In the genomic region with DNA sequence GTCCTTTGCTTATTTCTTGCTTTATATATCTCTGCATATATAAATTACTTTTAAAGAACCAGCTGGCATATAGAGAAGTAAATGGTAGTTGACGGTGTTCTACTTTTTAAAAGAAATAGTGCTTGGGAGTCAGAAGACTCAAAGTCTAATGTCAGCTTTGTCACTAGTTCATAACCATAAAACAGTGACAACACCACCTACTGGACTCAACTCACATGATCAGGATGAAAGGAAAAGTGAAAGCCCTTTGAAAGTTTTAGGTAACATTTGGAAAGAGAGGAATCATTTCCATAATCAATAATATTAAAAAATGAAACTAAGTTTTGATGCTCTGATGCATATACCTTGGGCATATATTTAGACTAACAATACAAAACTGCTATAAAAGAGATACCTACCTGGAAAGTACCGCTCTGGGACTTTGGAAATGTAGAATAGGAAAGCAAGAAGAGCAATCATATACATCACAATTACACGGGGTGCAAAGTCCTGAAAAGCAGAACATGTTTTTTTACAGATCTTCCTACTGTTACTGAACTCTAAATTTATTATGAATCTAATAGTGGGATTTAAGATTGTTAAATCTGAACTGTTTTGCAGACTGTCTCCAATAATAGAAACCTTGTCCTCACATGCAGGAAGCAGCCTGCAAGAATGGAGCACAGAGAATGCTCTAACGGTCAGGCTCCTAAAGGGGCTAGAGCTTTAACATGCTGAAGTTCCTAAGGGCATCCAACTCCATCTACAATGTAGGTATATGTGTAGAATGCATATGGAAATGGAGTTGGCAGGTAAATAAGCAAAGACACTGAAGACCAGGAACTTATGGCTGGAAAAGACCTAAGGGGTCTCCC, we compare ENCODE assay signal across 13 cellular contexts. TPM values are rescaled to one million over a fixed set of nuclear protein-coding genes. Genes with fewer than 3 reads are reported as not detected.
DNase-seq lines count a peak whose midpoint lies in the region; ATAC-seq, FAIRE-seq and TF ChIP-seq lines count a peak whose summit lies in the region.
"Had no signal": no experiment of that assay in that cellular context is flagged by ENCODE, and none has a peak within 500 bp of the region (broad histone marks: within the 10 kb centered on the region; RNA-seq: fewer than 3 reads in every experiment).

No MANE protein-coding gene starts in this region.

- no peak overlapping the region for H3K4me3 ChIP-seq in HepG2 (replicated peaks in 1 of 3; ENCODE audit: insufficient read depth in 1 of 3, low read depth in 2 of 3, low read length in 3 of 3)
- H3K4me3 ChIP-seq: lower lobe of right lung had no signal

- 67% methylated on average over 4 of the region's 4 CpGs for WGBS in HepG2 (ENCODE audit: low lambda C conversion rate)

- intact Hi-C loops in HepG2 (cut with micrococcal nuclease; ENCODE audit: unreplicated experiment) = no loop called here

- H3K9me3 Mint-ChIP-seq in HFFc6 = no peaks in the 10 kb centered on the region
- H3K9me3 Mint-ChIP-seq: brain had no signal

- FAIRE-seq in HepG2 (lab: Jason Lieb, UNC) (peak; percentile 26), H54 (lab: Jason Lieb, UNC) (no peak)

- 0 out of 2 replicates have a peak, but pooled peaks cover 2% of the 10 kb centered on the region for H3K27me3 Mint-ChIP-seq in HFFc6 (ENCODE audit: insufficient read depth)
- H3K27me3 Mint-ChIP-seq in T-helper 17 cell = no peaks in the 10 kb centered on the region
- H3K27me3 Mint-ChIP-seq: brain had no signal

- no peak overlapping the region for H2AFZ ChIP-seq in HepG2 (ENCODE audit: low read length)

- H3K36me3 Mint-ChIP-seq in HFFc6 (ENCODE audit: low read depth) (0 out of 2 replicates have a peak, but pooled peaks cover 9% of the 10 kb centered on the region), T-helper 17 cell (ENCODE audit: low read depth) (peaks cover 13% of the 10 kb centered on the region)

- H3K4me1 Mint-ChIP-seq in HFFc6 (ENCODE audit: low read depth) = peaks cover 29% of the 10 kb centered on the region
- peaks cover 4% of the 10 kb centered on the region for H3K4me1 Mint-ChIP-seq in T-helper 17 cell

- H3K36me3 ChIP-seq in HepG2 (replicated peaks in 1 of 2; ENCODE audit: control insufficient read depth in 1 of 2, insufficient read depth in 2 of 2, low read length in 2 of 2) = peaks cover 0 to 2% of the 10 kb centered on the region in 2 experiments; a peak in 3 of 5 replicates

- H3K4me3 Mint-ChIP-seq in HFFc6 (no peak overlapping the region), T-helper 17 cell (no peak overlapping the region)
- H3K4me3 Mint-ChIP-seq: brain had no signal

- POLR2A ChIA-PET in HepG2 (lab: Yijun Ruan, JAX) = no interaction called here

- TF ChIP-seq POLR2A in HepG2 (IDR thresholded peaks at IDR 0.05; ENCODE audit: insufficient read depth in 1 of 2, low read depth in 2 of 2, low read length in 2 of 2) = no peak
- TF ChIP-seq POLR2A in H54 (IDR thresholded peaks at IDR 0.05; ENCODE audit: low read depth, low read length) = no peak

- H3K4me1 ChIP-seq in HepG2 (ENCODE audit: insufficient read depth, low read length) = no peaks in the 10 kb centered on the region
- H3K4me1 ChIP-seq: lower lobe of right lung had no signal

- DNase-seq in HFFc6 (no peak), HepG2 (ENCODE audit: low spot score) (peak; percentile 25), NCI-H446 treated with DMSO at 0.1 percent for 48 hours (lab: John Stamatoyannopoulos, UW) (no peak), T-helper 17 cell (no peak), H54 (ENCODE audit: insufficient read length, low spot score) (no peak)
- DNase-seq: activated CD8-positive, alpha-beta memory T cell treated with anti-CD3 and anti-CD28 coated beads, Interleukin-2, amount 50 U/mL, for 48 hours; lower lobe of right lung; NCI-H82; T-helper 1 cell had no signal

- no peak overlapping the region; the same call in 1 of the 2 replicates for H3K27ac Mint-ChIP-seq in HFFc6
- no peak overlapping the region for H3K27ac Mint-ChIP-seq in T-helper 17 cell
- H3K27ac Mint-ChIP-seq: brain had no signal

- CTCF ChIA-PET in HepG2 (lab: Yijun Ruan, JAX; ENCODE audit: low intra/inter-chr PET ratio, low total read pairs) = no interaction called here

- H3K9me3 ChIP-seq in HepG2 (ENCODE audit: low read length) (no peaks in the 10 kb centered on the region), T-helper 17 cell (ENCODE audit: control insufficient read depth, low read length, poor library complexity, severe bottlenecking) (no peaks in the 10 kb centered on the region)
- H3K9me3 ChIP-seq: lower lobe of right lung had no signal

- BruUV-seq in HepG2 (replicated peaks; lab: Mats Ljungman, UMichigan) = no TSS peak

- TF ChIP-seq CTCF in HFFc6 (IDR thresholded peaks at IDR 0.05) (peak; percentile 51), HepG2 (CRISPR knock-in tag; IDR thresholded peaks at IDR 0.05) (peak; percentile 44)

- no peak overlapping the region for H3K27ac ChIP-seq in HepG2 (ENCODE audit: extremely low read length, insufficient read depth, low read length)
- H3K27ac ChIP-seq: lower lobe of right lung had no signal

- in situ Hi-C loops in HepG2 (cut with HindIII; ENCODE audit: extremely low pct_ligation_motif_present, low pct_unique_long_range_greater_than_20kb) = no loop called here

- TF ChIP-seq EP300 in HepG2 (IDR thresholded peaks at IDR 0.05; ENCODE audit: low read depth in 2 of 2, low read length in 2 of 2) (no peak), HepG2 (CRISPR knock-in tag; IDR thresholded peaks at IDR 0.05; ENCODE audit: borderline replicate concordance) (no peak)

- no peak overlapping the region for H3K9ac ChIP-seq in HepG2 (ENCODE audit: insufficient read depth, low read depth, low read length)

- no peaks in the 10 kb centered on the region for H4K20me1 ChIP-seq in HepG2 (ENCODE audit: insufficient read depth, low read length)

- ATAC-seq in GM18502 (IDR thresholded peaks at IDR 0.05; ENCODE audit: poor library complexity, unreplicated experiment) (peak; percentile 53), SK-N-SH treated with all-trans-retinoic acid at 6 μM for 48 hours (0 out of 3 replicates have a peak, but pooled peaks have one; percentile 26), HepG2 (peak; percentile 67), T-helper 17 cell (no peak), HG03139 (IDR thresholded peaks at IDR 0.05; ENCODE audit: unreplicated experiment) (no peak)
- ATAC-seq: lower lobe of right lung had no signal

- no peaks in the 10 kb centered on the region for H3K79me2 ChIP-seq in HepG2 (ENCODE audit: insufficient read depth, low read length)

- no peak for TF ChIP-seq RAD21 in HepG2 (CRISPR knock-in tag; IDR thresholded peaks at IDR 0.05)

- H3K4me2 ChIP-seq in HepG2 (ENCODE audit: low read depth, low read length) = no peak overlapping the region

- H3K27me3 ChIP-seq in HepG2 (ENCODE audit: control insufficient read depth in 1 of 2, insufficient read depth in 2 of 2, low read length in 2 of 2) = no peaks in the 10 kb centered on the region

TF ChIP-seq in SK-N-SH treated with all-trans-retinoic acid at 6 μM for 48 hours, 23 proteins besides CTCF, POLR2A, EP300 and RAD21 (continues in another document):
- TF ChIP-seq ZNF565 (CRISPR knock-in tag; conservative IDR thresholded peaks at IDR 0.05; ENCODE audit: low read depth) (no peak), ESRRG (CRISPR knock-in tag; IDR thresholded peaks at IDR 0.05) (no peak), OSR1 (CRISPR knock-in tag; IDR thresholded peaks at IDR 0.05) (no peak)

TF ChIP-seq in HepG2, 621 proteins besides CTCF, POLR2A, EP300 and RAD21:
- TF ChIP-seq YEATS2 (CRISPR knock-in tag; IDR thresholded peaks at IDR 0.05; ENCODE audit: borderline replicate concordance) (no peak), SMC3 (IDR thresholded peaks at IDR 0.05; ENCODE audit: low read length) (peak; percentile 12; the same call in 1 of the 2 replicates), STAG1 (CRISPR knock-in tag; IDR thresholded peaks at IDR 0.05) (peak; percentile 50)

RNA-seq across cellular contexts. Expression of a gene that starts 15.6 kb away (rescaled TPM):
- total RNA-seq in HFFc6 (2021; fragmentation: NEBNext Ultra II Directional; extraction: Animal tissue kit (Norgen Biotek cat#: 25700)) = 10 to 100 TPM; 18.1 to 26.3 (median 22.1) TPM
- total RNA-seq in HepG2 (2016; rRNA removed; fragmentation: Illumina TruSeq; extraction: Trizol) (9.3 and 9.9 TPM in 2 replicates), T-helper 17 cell (10 to 100 TPM; 25.5 to 29.5 TPM)
- total RNA-seq in HepG2 (2016; cell fraction: cytosol; rRNA removed; fragmentation: Illumina TruSeq; extraction: Trizol; ENCODE audit: low read depth) = 2.2 and 3.3 TPM in 2 replicates
- total RNA-seq in HepG2 (2016; cell fraction: insoluble cytoplasmic fraction; rRNA removed; fragmentation: Illumina TruSeq; extraction: Trizol) = 9.7 and 12.2 TPM in 2 replicates
- 11.6 and 11.7 TPM in 2 replicates for total RNA-seq in HepG2 (2016; cell fraction: membrane; rRNA removed; fragmentation: Illumina TruSeq; extraction: Trizol)
- 11.1 and 12.1 TPM in 2 replicates for total RNA-seq in HepG2 (2016; cell fraction: nucleus; rRNA removed; fragmentation: Illumina TruSeq; extraction: Trizol)
- 12.1 and 13.6 TPM in 2 replicates for polyA plus RNA-seq in HepG2 (2011; rRNA removed)
- 6.5 and 10.8 TPM in 2 replicates for polyA plus RNA-seq in HepG2 (2011; cell fraction: cytosol; rRNA removed)
- 10.4 and 10.5 TPM in 2 replicates for polyA plus RNA-seq in HepG2 (2011; cell fraction: nucleus; rRNA removed)
- polyA plus RNA-seq in HepG2 (2012) = 8.1 TPM in 2 replicates
- 2.2 and 2.8 TPM in 2 replicates for polyA plus RNA-seq in HepG2 (2016; cell fraction: cytosol; fragmentation: Illumina TruSeq; extraction: Trizol; ENCODE audit: low read depth)
- 11.3 and 11.5 TPM in 2 replicates for polyA plus RNA-seq in HepG2 (2016; cell fraction: insoluble cytoplasmic fraction; fragmentation: Illumina TruSeq; extraction: Trizol; ENCODE audit: low read depth)
- 8.0 and 9.2 TPM in 2 replicates for polyA plus RNA-seq in HepG2 (2016; cell fraction: membrane; fragmentation: Illumina TruSeq; extraction: Trizol; ENCODE audit: low read depth)
- 11.4 and 12.5 TPM in 2 replicates for polyA plus RNA-seq in HepG2 (2016; cell fraction: nucleus; fragmentation: Illumina TruSeq; extraction: Trizol; ENCODE audit: insufficient read depth, low read depth)
- polyA minus RNA-seq in HepG2 (2011; rRNA and poly(A)+ RNA removed; ENCODE audit: low replicate concordance) = 22.4 and 24.2 TPM in 2 replicates
- 13.6 and 13.8 TPM in 2 replicates for polyA minus RNA-seq in HepG2 (2011; cell fraction: cytosol; rRNA and poly(A)+ RNA removed)
- 33.2 and 36.2 TPM in 2 replicates for polyA minus RNA-seq in HepG2 (2011; cell fraction: nucleus; rRNA and poly(A)+ RNA removed)

Comparison
In these comparisons a context has a peak if more than half of its experiments do, and no peak if none do; other contexts are left out.
1. ATAC-seq: peak in GM18502 (single experiment), SK-N-SH treated with all-trans-retinoic acid at 6 μM for 48 hours (single experiment) and HepG2 (single experiment); none in T-helper 17 cell (single experiment) and HG03139 (single experiment).